In the genomic region with DNA sequence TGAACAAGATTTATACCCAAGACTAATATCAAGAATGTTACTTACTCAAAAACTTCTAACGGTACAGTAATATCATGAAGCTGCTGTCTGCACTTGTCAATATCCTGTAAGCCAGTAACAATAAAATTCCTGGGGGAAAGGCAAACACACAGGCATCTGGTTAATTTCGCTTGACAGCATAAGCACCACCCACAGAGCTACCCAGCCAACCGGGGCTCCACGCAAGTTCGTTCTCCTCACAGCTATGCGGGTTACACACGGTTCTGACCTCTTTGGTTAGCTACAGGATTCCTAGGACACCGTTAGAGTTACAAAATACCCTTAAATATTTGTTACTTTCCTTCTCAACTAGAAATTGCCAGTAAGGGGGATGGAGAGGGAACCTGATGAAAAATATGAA, we compare ENCODE assay signal across 8 cellular contexts. TPM values are rescaled to one million over a fixed set of nuclear protein-coding genes. Genes with fewer than 3 reads are reported as not detected.
DNase-seq lines count a peak whose midpoint lies in the region; ATAC-seq and FAIRE-seq lines count a peak whose summit lies in the region.

No MANE protein-coding gene starts in this region.

- no peak for FAIRE-seq in small intestine (lab: Jason Lieb, UNC)

- no peaks in the 10 kb centered on the region for H3K9me3 Mint-ChIP-seq in activated CD4-positive, alpha-beta memory T cell treated with anti-CD3 and anti-CD28 coated beads for 36 hours

- H3K27ac ChIP-seq in small intestine (ENCODE audit: low read depth in 1 of 2, low read length in 1 of 2) = no peak overlapping the region

- H3K4me3 ChIP-seq in HAP-1 (peak overlapping the region; percentile 91), iPS-11a (ENCODE audit: low read depth, low read length) (peak overlapping the region; percentile 89), small intestine (ENCODE audit: low read depth in 1 of 2, low read length in 2 of 2) (peak overlapping the region; percentile 83 to 98)

- H3K27me3 ChIP-seq in HAP-1 (ENCODE audit: low read depth) (no peaks in the 10 kb centered on the region), small intestine (ENCODE audit: control insufficient read depth in 2 of 2, insufficient read depth in 2 of 2, low read length in 2 of 2) (no peaks in the 10 kb centered on the region)

- ATAC-seq in GM18909 (IDR thresholded peaks at IDR 0.05; ENCODE audit: poor library complexity, unreplicated experiment) (no peak), HG03442 (IDR thresholded peaks at IDR 0.05; ENCODE audit: unreplicated experiment) (no peak)

- H3K4me1 ChIP-seq in HAP-1 (peaks cover 5% of the 10 kb centered on the region), small intestine (ENCODE audit: control insufficient read depth in 2 of 2, insufficient read depth in 1 of 2, low read depth in 1 of 2, low read length in 1 of 2) (peaks cover 4% of the 10 kb centered on the region in 2 donors)

- in situ Hi-C loops in HAP-1 (cut with MboI; ENCODE audit: low sequenced_read_pairs) = loop anchor here (10.0 kb wide), 1 partner anchor 368 kb away; no protein-coding TSS in a partner anchor

- 66 to 87% (median 74%) methylated on average over 8 of the region's 8 CpGs for WGBS in small intestine, 3 donors

- H3K4me1 Mint-ChIP-seq in activated CD4-positive, alpha-beta memory T cell treated with anti-CD3 and anti-CD28 coated beads for 36 hours (ENCODE audit: low read depth) = peaks cover 37% of the 10 kb centered on the region

- no peaks in the 10 kb centered on the region for H3K27me3 Mint-ChIP-seq in activated CD4-positive, alpha-beta memory T cell treated with anti-CD3 and anti-CD28 coated beads for 36 hours

- CTCF ChIA-PET in activated CD4-positive, alpha-beta memory T cell treated with anti-CD3 and anti-CD28 coated beads for 36 hours (lab: Charles Lee) = interaction anchor here (0.7 to 0.8 kb wide), 2 partner anchors 13 to 149 kb away, joined by 3 read pairs; no protein-coding TSS in a partner anchor

- peak overlapping the region; percentile 92 for H3K4me3 Mint-ChIP-seq in activated CD4-positive, alpha-beta memory T cell treated with anti-CD3 and anti-CD28 coated beads for 36 hours

- peaks cover 48% of the 10 kb centered on the region for H3K36me3 ChIP-seq in HAP-1 (replicated peaks)
- peaks cover 6 to 15% of the 10 kb centered on the region in 2 donors for H3K36me3 ChIP-seq in small intestine (ENCODE audit: control insufficient read depth in 2 of 2, insufficient read depth in 2 of 2, low read length in 2 of 2)

- POLR2A ChIA-PET in activated CD4-positive, alpha-beta memory T cell treated with anti-CD3 and anti-CD28 coated beads for 36 hours (lab: Charles Lee) = no interaction called here

- H3K9me3 ChIP-seq in HAP-1 (no peaks in the 10 kb centered on the region), small intestine (ENCODE audit: control insufficient read depth, low read depth) (no peaks in the 10 kb centered on the region)

- peaks cover 60% of the 10 kb centered on the region for H3K36me3 Mint-ChIP-seq in activated CD4-positive, alpha-beta memory T cell treated with anti-CD3 and anti-CD28 coated beads for 36 hours

- intact Hi-C loops in activated CD4-positive, alpha-beta memory T cell treated with anti-CD3 and anti-CD28 coated beads for 36 hours (cut with micrococcal nuclease) = loop anchor here (5.0 kb wide), 2 partner anchors 115 to 1495 kb away; no protein-coding TSS in a partner anchor

- peak overlapping the region; percentile 98 for H3K27ac Mint-ChIP-seq in activated CD4-positive, alpha-beta memory T cell treated with anti-CD3 and anti-CD28 coated beads for 36 hours

- DNase-seq in HAP-1 (ENCODE audit: low spot score in 2 of 2) (no peak), small intestine (no peak), HK-2 (ENCODE audit: unreplicated experiment) (no peak)
- DNase-seq in activated CD4-positive, alpha-beta memory T cell treated with anti-CD3 and anti-CD28 coated beads for 36 hours = peak; percentile 36
- DNase-seq in activated effector memory CD4-positive, alpha-beta T cell treated with anti-CD3 and anti-CD28 coated beads, Interleukin-2, amount 50 U/mL, for 16 hours = no peak

RNA-seq across cellular contexts. Expression of gene MED10, which starts 1.2 kb away (rescaled TPM):
- total RNA-seq in activated CD4-positive, alpha-beta memory T cell treated with anti-CD3 and anti-CD28 coated beads for 36 hours = 10 to 100 TPM; 49.8 to 51.6 TPM
- polyA plus RNA-seq in small intestine = 10 to 100 TPM; 37.6 to 43.8 (median 42.3) TPM
